8 cellular contexts compared by ENCODE assay signal in the genomic region with DNA sequence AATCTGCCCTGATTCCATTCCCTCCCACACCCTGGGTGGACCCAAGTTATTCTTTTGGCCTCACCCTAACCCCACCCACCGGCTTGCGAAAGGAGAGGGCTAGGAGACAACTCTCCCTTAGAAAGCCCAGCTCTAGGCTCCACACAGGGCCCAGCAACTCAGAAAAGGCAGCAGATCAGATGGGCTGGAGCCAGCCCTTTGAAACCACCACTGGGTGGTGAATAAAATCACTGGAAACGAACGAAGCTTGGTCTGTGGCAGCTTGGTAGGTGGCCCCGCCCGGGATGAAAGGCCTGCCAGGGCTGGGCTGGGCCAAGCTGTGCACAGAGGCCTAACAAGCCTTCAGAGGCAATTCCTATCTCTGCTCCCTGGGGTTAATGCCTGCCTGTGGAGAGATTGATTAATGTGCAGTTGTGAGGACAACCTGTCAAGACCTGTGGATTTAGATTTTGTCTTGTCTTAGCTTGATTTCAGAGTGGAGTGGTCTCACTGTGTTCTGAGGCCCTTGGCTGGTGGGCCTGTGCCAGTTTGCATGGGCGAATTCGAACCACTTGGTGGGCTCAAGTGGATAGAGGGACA. TPM values are rescaled to one million over a fixed set of nuclear protein-coding genes. Genes with fewer than 3 reads are reported as not detected.
DNase-seq lines count a peak whose midpoint lies in the region; ATAC-seq lines count a peak whose summit lies in the region.
"Had no signal": no experiment of that assay in that cellular context is flagged by ENCODE, and none has a peak within 500 bp of the region (broad histone marks: within the 10 kb centered on the region; RNA-seq: fewer than 3 reads in every experiment).

No MANE protein-coding gene starts in this region.

- H3K9ac ChIP-seq in stomach smooth muscle (ENCODE audit: low read length in 2 of 2), result no peak overlapping the region

- peaks cover 10% of the 10 kb centered on the region for H3K4me1 ChIP-seq in stomach smooth muscle (ENCODE audit: control insufficient read depth, insufficient read depth, low read length)

- no peak for ATAC-seq in activated T-helper 17 cell treated with anti-CD3 and anti-CD28 coated beads, Interleukin-2, amount 50 U/mL, for 72 hours (replicated peaks)
- no peak for ATAC-seq in HG02678 (IDR thresholded peaks at IDR 0.05; ENCODE audit: unreplicated experiment)

- DNase-seq in HuH-7.5 (ENCODE audit: low spot score), result peak; percentile 40
- DNase-seq in immature natural killer cell, result no peak
- DNase-seq in GM19238 (ENCODE audit: insufficient read length, low spot score), result no peak
- no peak for DNase-seq in activated gamma-delta T cell treated with Interleukin-2 at 50 U/mL for 16 hours
- DNase-seq: activated CD4-positive, alpha-beta T cell treated with anti-CD3 and anti-CD28 coated beads, Interleukin-2, amount 50 U/mL, for 1 hour had no signal

- H3K27ac ChIP-seq in stomach smooth muscle (ENCODE audit: low read length), result peak overlapping the region; percentile 24

- H3K27ac Mint-ChIP-seq in activated T-helper 17 cell treated with anti-CD3 and anti-CD28 coated beads, Interleukin-2, amount 50 U/mL, for 72 hours, result peak overlapping the region; percentile 67
- H3K27ac Mint-ChIP-seq in immature natural killer cell, result peak overlapping the region in 5 of 6 donors; percentile 31 to 82 (median 66)

- no peaks in the 10 kb centered on the region for H3K9me3 Mint-ChIP-seq in activated T-helper 17 cell treated with anti-CD3 and anti-CD28 coated beads, Interleukin-2, amount 50 U/mL, for 72 hours
- H3K9me3 Mint-ChIP-seq in immature natural killer cell, result peaks cover 0 to 1% (median 0%) of the 10 kb centered on the region in 6 donors

- peak overlapping the region; percentile 82 for H3K4me3 Mint-ChIP-seq in activated T-helper 17 cell treated with anti-CD3 and anti-CD28 coated beads, Interleukin-2, amount 50 U/mL, for 72 hours
- no peak overlapping the region for H3K4me3 Mint-ChIP-seq in immature natural killer cell

- no peaks in the 10 kb centered on the region for H3K27me3 ChIP-seq in stomach smooth muscle (ENCODE audit: control insufficient read depth in 1 of 2, insufficient read depth in 2 of 2, low read length in 2 of 2)

- H3K27me3 Mint-ChIP-seq in activated T-helper 17 cell treated with anti-CD3 and anti-CD28 coated beads, Interleukin-2, amount 50 U/mL, for 72 hours, result no peaks in the 10 kb centered on the region
- peaks cover 3 to 10% (median 5%) of the 10 kb centered on the region in 3 donors for H3K27me3 Mint-ChIP-seq in immature natural killer cell (ENCODE audit: low read depth in 3 of 3)

- H3K9me3 ChIP-seq in stomach smooth muscle (ENCODE audit: control insufficient read depth in 2 of 2, low read length in 2 of 2), result no peaks in the 10 kb centered on the region

- H3K4me1 Mint-ChIP-seq in activated T-helper 17 cell treated with anti-CD3 and anti-CD28 coated beads, Interleukin-2, amount 50 U/mL, for 72 hours, result peaks cover 74% of the 10 kb centered on the region
- peaks cover 49 to 68% of the 10 kb centered on the region in 2 donors for H3K4me1 Mint-ChIP-seq in immature natural killer cell

- H3K36me3 Mint-ChIP-seq in activated T-helper 17 cell treated with anti-CD3 and anti-CD28 coated beads, Interleukin-2, amount 50 U/mL, for 72 hours (ENCODE audit: low read depth), result peaks cover 2% of the 10 kb centered on the region
- H3K36me3 Mint-ChIP-seq in immature natural killer cell, result no peaks in the 10 kb centered on the region

- H3K4me3 ChIP-seq in stomach smooth muscle (ENCODE audit: low read length in 2 of 2), result no peak overlapping the region

- H3K36me3 ChIP-seq in stomach smooth muscle (ENCODE audit: control insufficient read depth in 2 of 2, insufficient read depth in 2 of 2, low read length in 2 of 2), result no peaks in the 10 kb centered on the region

RNA-seq across cellular contexts. Expression of a gene that starts 38.8 kb away (rescaled TPM):
- 100 to 1,000 TPM; 217 to 527 TPM for total RNA-seq in activated T-helper 17 cell treated with anti-CD3 and anti-CD28 coated beads, Interleukin-2, amount 50 U/mL, for 72 hours
- 10 to 100 TPM; 51.4 to 91.9 (median 64.4) TPM for polyA plus RNA-seq in immature natural killer cell
